Comparison of ENCODE assay signal across 8 cellular contexts in genomic region chr13:19634129-19634740, GRCh38. TPM values are rescaled to one million over a fixed set of nuclear protein-coding genes. Genes with fewer than 3 reads are reported as not detected.
DNase-seq lines count a peak whose midpoint lies in the region; ATAC-seq, FAIRE-seq and TF ChIP-seq lines count a peak whose summit lies in the region.

No MANE protein-coding gene starts in this region.

- peak overlapping the region; percentile 71 to 93 (median 86) for H3K4me3 ChIP-seq in BLaER1 treated with 17β-estradiol and CSF1 and Interleukin-3, amounts not matched to agents 10 nM and 100 nM
- H3K4me3 ChIP-seq in heart right ventricle: peak overlapping the region; percentile 55 to 97 (median 84)
- H3K4me3 ChIP-seq in parathyroid adenoma (ENCODE audit: low read depth, low read length): peak overlapping the region; percentile 89

- H3K4me3 Mint-ChIP-seq in activated naive CD4-positive, alpha-beta T cell treated with anti-CD3 and anti-CD28 coated beads, Interleukin-2, amount 50 U/mL, for 24 hours: peak overlapping the region; percentile 100

- peak overlapping the region; percentile 99 for H3K27ac Mint-ChIP-seq in activated naive CD4-positive, alpha-beta T cell treated with anti-CD3 and anti-CD28 coated beads, Interleukin-2, amount 50 U/mL, for 24 hours

- peaks cover 14% of the 10 kb centered on the region for H3K79me2 ChIP-seq in parathyroid adenoma

- H4K20me1 ChIP-seq in BLaER1 treated with 17β-estradiol and CSF1 and Interleukin-3, amounts not matched to agents 10 nM and 100 nM: peaks cover 24 to 53% (median 41%) of the 10 kb centered on the region in 11 experiments; a peak in 18 of 22 replicates

- no peaks in the 10 kb centered on the region for H3K9me3 Mint-ChIP-seq in activated naive CD4-positive, alpha-beta T cell treated with anti-CD3 and anti-CD28 coated beads, Interleukin-2, amount 50 U/mL, for 24 hours

- peaks cover 39% of the 10 kb centered on the region for H3K4me1 Mint-ChIP-seq in activated naive CD4-positive, alpha-beta T cell treated with anti-CD3 and anti-CD28 coated beads, Interleukin-2, amount 50 U/mL, for 24 hours

- peak overlapping the region; percentile 79 to 95 (median 91) for H3K4me2 ChIP-seq in BLaER1 treated with 17β-estradiol and CSF1 and Interleukin-3, amounts not matched to agents 10 nM and 100 nM
- peak overlapping the region; percentile 78 for H3K4me2 ChIP-seq in parathyroid adenoma (ENCODE audit: low read length)

- no peak for FAIRE-seq in HTR-8/SVneo (lab: Jason Lieb, UNC)

- peak overlapping the region; percentile 68 for H2AFZ ChIP-seq in parathyroid adenoma

- H3K27ac ChIP-seq in BLaER1 treated with 17β-estradiol and CSF1 and Interleukin-3, amounts not matched to agents 10 nM and 100 nM: peak overlapping the region; percentile 66 to 88 (median 82)
- H3K27ac ChIP-seq in heart right ventricle: peak overlapping the region; percentile 85 to 97 (median 93)
- H3K27ac ChIP-seq in parathyroid adenoma: peak overlapping the region; percentile 66

- intact Hi-C loops in heart right ventricle (cut with DNase I): loop anchor here in 6 of 10 donors (5.0 to 10.0 kb wide), 4 partner anchors 148 to 231 kb away; partner anchors contain the start of genes ZMYM5 (in 6 of the 6) and PSPC1 (in 4 of the 6)

- H3K9ac ChIP-seq in BLaER1 treated with 17β-estradiol and CSF1 and Interleukin-3, amounts not matched to agents 10 nM and 100 nM: peak overlapping the region; percentile 81 to 92 (median 86)
- H3K9ac ChIP-seq in parathyroid adenoma: no peak overlapping the region

- no peaks in the 10 kb centered on the region for H3K27me3 Mint-ChIP-seq in activated naive CD4-positive, alpha-beta T cell treated with anti-CD3 and anti-CD28 coated beads, Interleukin-2, amount 50 U/mL, for 24 hours

- no peaks in the 10 kb centered on the region for H3K27me3 ChIP-seq in BLaER1 treated with 17β-estradiol and CSF1 and Interleukin-3, amounts not matched to agents 10 nM and 100 nM
- H3K27me3 ChIP-seq in heart right ventricle (no peaks in the 10 kb centered on the region), parathyroid adenoma (ENCODE audit: control insufficient read depth, insufficient read depth, low read length) (no peaks in the 10 kb centered on the region)

- H3K36me3 Mint-ChIP-seq in activated naive CD4-positive, alpha-beta T cell treated with anti-CD3 and anti-CD28 coated beads, Interleukin-2, amount 50 U/mL, for 24 hours: peaks cover 4% of the 10 kb centered on the region

- TF ChIP-seq CTCF in heart right ventricle (IDR thresholded peaks at IDR 0.05) (no peak), parathyroid adenoma (IDR thresholded peaks at IDR 0.05) (no peak)

- DNase-seq in HTR-8/SVneo (ENCODE audit: insufficient read length, low spot score): peak; percentile 10
- no peak for DNase-seq in heart right ventricle
- no peak for DNase-seq in SHP77 treated with DMSO at 0.1 percent for 48 hours (lab: John Stamatoyannopoulos, UW)
- DNase-seq in NCI-H2196 treated with DMSO at 0.1 percent for 48 hours (lab: John Stamatoyannopoulos, UW; ENCODE audit: unreplicated experiment): no peak

- peaks cover 0 to 35% (median 24%) of the 10 kb centered on the region in 11 experiments; a peak in 20 of 22 replicates for H3K36me3 ChIP-seq in BLaER1 treated with 17β-estradiol and CSF1 and Interleukin-3, amounts not matched to agents 10 nM and 100 nM
- peaks cover 0 to 19% (median 0%) of the 10 kb centered on the region in 9 donors for H3K36me3 ChIP-seq in heart right ventricle
- H3K36me3 ChIP-seq in parathyroid adenoma (ENCODE audit: control insufficient read depth, insufficient read depth, low read length): no peaks in the 10 kb centered on the region

- peaks cover 16 to 30% (median 21%) of the 10 kb centered on the region in 10 experiments for H3K4me1 ChIP-seq in BLaER1 treated with 17β-estradiol and CSF1 and Interleukin-3, amounts not matched to agents 10 nM and 100 nM
- H3K4me1 ChIP-seq in heart right ventricle (peaks cover 2 to 45% (median 30%) of the 10 kb centered on the region in 9 donors), parathyroid adenoma (no peaks in the 10 kb centered on the region)

- 0 to 1% methylated on average over 14 of the region's 14 CpGs for WGBS in heart right ventricle, 2 donors

- peaks cover 3 to 23% (median 20%) of the 10 kb centered on the region in 11 experiments; a peak in 19 of 22 replicates for H3K9me3 ChIP-seq in BLaER1 treated with 17β-estradiol and CSF1 and Interleukin-3, amounts not matched to agents 10 nM and 100 nM (replicated peaks in 1 of 11)
- H3K9me3 ChIP-seq in heart right ventricle (no peaks in the 10 kb centered on the region), parathyroid adenoma (ENCODE audit: control insufficient read depth, low read length) (no peaks in the 10 kb centered on the region)

- ATAC-seq in GM19395 (IDR thresholded peaks at IDR 0.05; ENCODE audit: unreplicated experiment): peak; percentile 36
- ATAC-seq in heart right ventricle: peak; percentile 43 to 80 (median 63)

RNA-seq across cellular contexts. Expression of gene MPHOSPH8, which starts 0.8 kb away (rescaled TPM):
- total RNA-seq in heart right ventricle: 10 to 100 TPM; 20.4 to 35.4 (median 31.0) TPM
- polyA plus RNA-seq in heart right ventricle: 10 to 100 TPM; 13.3 to 50.5 TPM
